In the genomic region with DNA sequence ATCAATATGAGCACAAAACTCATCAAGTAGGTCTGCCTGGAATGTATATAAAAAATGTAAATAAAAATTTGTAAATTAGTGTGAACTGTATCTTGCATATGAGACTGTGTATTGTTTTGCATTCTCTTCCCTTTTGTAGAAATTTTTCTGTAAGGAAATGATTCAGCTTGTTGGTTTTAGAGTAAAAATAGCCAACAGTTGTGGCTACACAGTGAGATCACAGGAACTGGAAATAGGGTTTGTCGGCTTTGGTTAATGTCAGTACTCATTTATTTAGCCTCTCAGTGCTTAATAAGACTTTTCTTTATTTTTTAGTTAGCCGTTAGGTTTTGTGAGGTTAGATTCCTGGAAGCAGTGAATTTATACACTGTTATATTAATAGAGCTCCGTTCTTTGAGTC, we compare ENCODE assay signal across 8 cellular contexts.
A peak's percentile ranks its signal among the peaks of the same experiment; 100 is the strongest.
DNase-seq lines count a peak whose midpoint lies in the region; ATAC-seq and TF ChIP-seq lines count a peak whose summit lies in the region.

No MANE protein-coding gene starts in this region.

- 43 to 81% methylated on average over 3 of the region's 3 CpGs for WGBS in sigmoid colon, 2 donors

- TF ChIP-seq POLR2A in sigmoid colon (IDR thresholded peaks at IDR 0.05) = no peak

- TF ChIP-seq CTCF in fibroblast of pulmonary artery (IDR thresholded peaks at IDR 0.05; ENCODE audit: low read length, missing control alignments) = no peak
- no peak for TF ChIP-seq CTCF in sigmoid colon (IDR thresholded peaks at IDR 0.05)

- H3K4me1 ChIP-seq in sigmoid colon = no peaks in the 10 kb centered on the region

- TF ChIP-seq EP300 in sigmoid colon (IDR thresholded peaks at IDR 0.05) = no peak

- H3K27me3 ChIP-seq in sigmoid colon = no peaks in the 10 kb centered on the region

- H3K27ac ChIP-seq in sigmoid colon = no peak overlapping the region

- no peaks in the 10 kb centered on the region for H3K36me3 ChIP-seq in sigmoid colon

- peak; percentile 62 for ATAC-seq in GM18520 (IDR thresholded peaks at IDR 0.05; ENCODE audit: unreplicated experiment)
- peak; percentile 80 for ATAC-seq in HG02642 (IDR thresholded peaks at IDR 0.05; ENCODE audit: poor library complexity, unreplicated experiment)

- intact Hi-C loops in sigmoid colon (cut with DNase I) = no loop called here

- peaks cover 0 to under 1% (median 0%) of the 10 kb centered on the region in 4 donors for H3K9me3 ChIP-seq in sigmoid colon

- peak; percentile 88 for DNase-seq in NOMO-1 treated with DMSO at 0.1 percent for 48 hours (lab: John Stamatoyannopoulos, UW; ENCODE audit: unreplicated experiment)
- peak; percentile 74 for DNase-seq in fibroblast of pulmonary artery (ENCODE audit: low read depth)
- no peak for DNase-seq in sigmoid colon
- DNase-seq in SHP77 treated with DMSO at 0.1 percent for 48 hours (lab: John Stamatoyannopoulos, UW) = no peak
- no peak for DNase-seq in cerebellar cortex (ENCODE audit: low spot score)
- DNase-seq in cerebellar nuclear complex (lab: John Stamatoyannopoulos, UW) = no peak

- no peak overlapping the region for H3K4me3 ChIP-seq in fibroblast of pulmonary artery (replicated peaks; ENCODE audit: low read depth, low read length)
- H3K4me3 ChIP-seq in sigmoid colon = no peak overlapping the region

Comparison
In these comparisons a context has a peak if more than half of its experiments do, and no peak if none do; other contexts are left out.
1. DNase-seq: peak in NOMO-1 treated with DMSO at 0.1 percent for 48 hours (single experiment) and fibroblast of pulmonary artery (single experiment); none in sigmoid colon (single experiment), SHP77 treated with DMSO at 0.1 percent for 48 hours (single experiment), cerebellar cortex (single experiment) and cerebellar nuclear complex (0 of 2).